In genomic region chr1:234963904-234964702, GRCh38 we compare ENCODE assay signal across 7 cellular contexts.
A peak's percentile ranks its signal among the peaks of the same experiment; 100 is the strongest.
DNase-seq lines count a peak whose midpoint lies in the region; ATAC-seq and TF ChIP-seq lines count a peak whose summit lies in the region.

No MANE protein-coding gene starts in this region.

- DNase-seq in ascending aorta (ENCODE audit: low spot score in 2 of 2) (peak in 1 of 2 donors; percentile 50), right lobe of liver (peak; percentile 81 to 95 (median 92)), suprapubic skin (ENCODE audit: low spot score in 2 of 2) (peak in 1 of 2 donors; percentile 67), NOMO-1 (lab: John Stamatoyannopoulos, UW; ENCODE audit: unreplicated experiment in 2 of 2) (no peak), AG20443 (ENCODE audit: low spot score) (no peak)

- TF ChIP-seq CTCF in Loucy (conservative IDR thresholded peaks at IDR 0.05; ENCODE audit: low read length) (peak; percentile 41), ascending aorta (IDR thresholded peaks at IDR 0.05) (no peak), right lobe of liver (IDR thresholded peaks at IDR 0.05) (peak in 3 of 4 donors; percentile 9 to 31 (median 18)), suprapubic skin (IDR thresholded peaks at IDR 0.05) (no peak)

- H3K27ac ChIP-seq in ascending aorta, result peak overlapping the region; percentile 81 to 85
- H3K27ac ChIP-seq in right lobe of liver, result peak overlapping the region; percentile 88 to 99 (median 95)
- H3K27ac ChIP-seq in suprapubic skin, result peak overlapping the region; percentile 82

- H3K36me3 ChIP-seq in Loucy (ENCODE audit: insufficient read depth, low read length) (no peaks in the 10 kb centered on the region), ascending aorta (no peaks in the 10 kb centered on the region), right lobe of liver (no peaks in the 10 kb centered on the region), suprapubic skin (no peaks in the 10 kb centered on the region)

- peaks cover 13% of the 10 kb centered on the region; the same call in 1 of the 2 replicates for H3K79me2 ChIP-seq in Loucy (ENCODE audit: insufficient read depth, low read length)

- H3K4me3 ChIP-seq in Loucy (ENCODE audit: low read length, poor library complexity, severe bottlenecking) (peak overlapping the region; percentile 60), ascending aorta (no peak overlapping the region), right lobe of liver (no peak overlapping the region), suprapubic skin (no peak overlapping the region)

- H3K27me3 ChIP-seq in Loucy (ENCODE audit: insufficient read depth, low read length, poor library complexity, severe bottlenecking) (no peaks in the 10 kb centered on the region), ascending aorta (no peaks in the 10 kb centered on the region), right lobe of liver (no peaks in the 10 kb centered on the region), suprapubic skin (no peaks in the 10 kb centered on the region)

- TF ChIP-seq POLR2A in right lobe of liver (IDR thresholded peaks at IDR 0.05), result no peak
- no peak for TF ChIP-seq POLR2A in suprapubic skin (IDR thresholded peaks at IDR 0.05)

- H3K9ac ChIP-seq in Loucy (ENCODE audit: low read depth, low read length, poor library complexity, severe bottlenecking), result peak overlapping the region; percentile 93

- 12% methylated on average over 11 of the region's 15 CpGs for WGBS in right lobe of liver (ENCODE audit: insufficient coverage, low coverage, low lambda C conversion rate, missing lambda C conversion rate)
- WGBS in suprapubic skin, result 65% methylated on average over 15 of the region's 15 CpGs

- no peaks in the 10 kb centered on the region for H3K9me2 ChIP-seq in Loucy (replicated peaks; ENCODE audit: low read depth, low read length)

- no peak for TF ChIP-seq EP300 in suprapubic skin (IDR thresholded peaks at IDR 0.05)

- peaks cover 69% of the 10 kb centered on the region for H3K4me1 ChIP-seq in Loucy (ENCODE audit: insufficient read depth, low read length, poor library complexity, severe bottlenecking)
- H3K4me1 ChIP-seq in ascending aorta, result peaks cover 20 to 42% of the 10 kb centered on the region in 2 donors
- H3K4me1 ChIP-seq in right lobe of liver, result peaks cover 0 to 76% (median 39%) of the 10 kb centered on the region in 4 donors
- H3K4me1 ChIP-seq in suprapubic skin, result peaks cover 58% of the 10 kb centered on the region

- H4K20me1 ChIP-seq in Loucy (ENCODE audit: insufficient read depth, low read length, poor library complexity, severe bottlenecking), result no peaks in the 10 kb centered on the region

- peak overlapping the region; percentile 78 for H3K4me2 ChIP-seq in Loucy (ENCODE audit: low read depth, low read length, poor library complexity, severe bottlenecking)

- peak; percentile 25 to 71 (median 50) for ATAC-seq in right lobe of liver
- no peak for ATAC-seq in HG03095 (IDR thresholded peaks at IDR 0.05; ENCODE audit: unreplicated experiment)

- H3K9me3 ChIP-seq in Loucy (ENCODE audit: insufficient read depth, low read depth, low read length) (no peaks in the 10 kb centered on the region), ascending aorta (no peaks in the 10 kb centered on the region), right lobe of liver (no peaks in the 10 kb centered on the region), suprapubic skin (no peaks in the 10 kb centered on the region)

- H3F3A ChIP-seq in Loucy (ENCODE audit: low read depth), result peaks cover 26% of the 10 kb centered on the region

- intact Hi-C loops in ascending aorta (cut with DNase I), result loop anchor here (2.0 kb wide), 1 partner anchor 37 kb away; no protein-coding TSS in a partner anchor
- intact Hi-C loops in right lobe of liver (cut with DNase I), result loop anchor here (5.0 to 10.0 kb wide), 2 partner anchors 87 to 359 kb away; no protein-coding TSS in a partner anchor

- peak overlapping the region; percentile 39; the same call in 1 of the 2 replicates for H2AFZ ChIP-seq in Loucy (ENCODE audit: low read length)

Comparison
In these comparisons a context has a peak if more than half of its experiments do, and no peak if none do; other contexts are left out.
1. CTCF ChIP-seq: peak in Loucy (single experiment) and right lobe of liver (3 of 4); none in ascending aorta (0 of 3) and suprapubic skin (0 of 2).
2. DNase-seq: peak in right lobe of liver (3 of 3); none in NOMO-1 (0 of 2) and AG20443 (single experiment).
3. Peak in every context shown above with its lines, with median percentiles within 50 percentile points of each other: H3K27ac ChIP-seq.